In genomic region chr1:57599233-57599994, GRCh38 we compare ENCODE assay signal across 18 cellular contexts.
DNase-seq lines count a peak whose midpoint lies in the region; ATAC-seq and TF ChIP-seq lines count a peak whose summit lies in the region.
"Had no signal": no experiment of that assay in that cellular context is flagged by ENCODE, and none has a peak within 500 bp of the region (broad histone marks: within the 10 kb centered on the region; RNA-seq: fewer than 3 reads in every experiment).

No MANE protein-coding gene starts in this region.

- H3K9me3 ChIP-seq in adipocyte (ENCODE audit: control insufficient read depth, low read length) = no peaks in the 10 kb centered on the region
- H3K9me3 ChIP-seq: sigmoid colon, transverse colon had no signal

- TF ChIP-seq CTCF in GM10266 (IDR thresholded peaks at IDR 0.05; ENCODE audit: control insufficient read depth, insufficient read depth, low read depth, missing control alignments) = no peak

- no peak for ATAC-seq in HG03565 (IDR thresholded peaks at IDR 0.05; ENCODE audit: unreplicated experiment)
- ATAC-seq in esophagus mucosa = no peak

- peaks cover 10% of the 10 kb centered on the region for H3K4me1 ChIP-seq in adipocyte (ENCODE audit: control insufficient read depth, insufficient read depth, low read length)
- H3K4me1 ChIP-seq: transverse colon had no signal

- H3K9ac ChIP-seq in adipocyte (ENCODE audit: low read length) = no peak overlapping the region

- DNase-seq in Ammon's horn (ENCODE audit: low spot score) (peak; percentile 16), adipocyte (ENCODE audit: low read depth) (peak; percentile 19), hepatic stellate cell (ENCODE audit: low spot score) (peak; percentile 2), mucosa of gallbladder (ENCODE audit: low spot score) (peak; percentile 17), GM10266 (ENCODE audit: extremely low spot score) (no peak), SHP77 (lab: John Stamatoyannopoulos, UW) (no peak)
- DNase-seq: ACHN; activated CD4-positive, alpha-beta T cell treated with anti-CD3 and anti-CD28 coated beads, Interleukin-2, amount 10 ng/mL, durations not matched to agents 24 days and 14 days; activated naive CD8-positive, alpha-beta T cell treated with anti-CD3 and anti-CD28 coated beads, Interleukin-2, amount 10 ng/mL, durations not matched to agents 7 days and 5 days; activated T-cell treated with anti-CD3 and anti-CD28 coated beads, Interleukin-2, amount 50 U/mL, for 1 hour; NCI-H1436; NCI-H345; nephron progenitor cell; sigmoid colon; stimulated activated CD4-positive, alpha-beta T cell treated with anti-CD3 and anti-CD28 coated beads, Interleukin-4, amount 100 ng/mL, for 24 hours; transverse colon had no signal

- H3K27me3 ChIP-seq in adipocyte (replicated peaks; ENCODE audit: control insufficient read depth, insufficient read depth, low read length) = peaks cover 5% of the 10 kb centered on the region
- H3K27me3 ChIP-seq: sigmoid colon, transverse colon had no signal

- H3K4me3 ChIP-seq in adipocyte (ENCODE audit: low read length) = no peak overlapping the region
- H3K4me3 ChIP-seq: sigmoid colon, transverse colon had no signal

- no peaks in the 10 kb centered on the region for H3K36me3 ChIP-seq in adipocyte (ENCODE audit: control insufficient read depth, insufficient read depth, low read length, severe bottlenecking)
- H3K36me3 ChIP-seq: sigmoid colon, transverse colon had no signal

Comparison
In these comparisons a context has a peak if more than half of its experiments do, and no peak if none do; other contexts are left out.
1. DNase-seq: peak in Ammon's horn (single experiment), adipocyte (single experiment), hepatic stellate cell (single experiment) and mucosa of gallbladder (single experiment); none in GM10266 (single experiment) and SHP77 (0 of 2).